ENCODE assay signal across 17 cellular contexts in the genomic region with DNA sequence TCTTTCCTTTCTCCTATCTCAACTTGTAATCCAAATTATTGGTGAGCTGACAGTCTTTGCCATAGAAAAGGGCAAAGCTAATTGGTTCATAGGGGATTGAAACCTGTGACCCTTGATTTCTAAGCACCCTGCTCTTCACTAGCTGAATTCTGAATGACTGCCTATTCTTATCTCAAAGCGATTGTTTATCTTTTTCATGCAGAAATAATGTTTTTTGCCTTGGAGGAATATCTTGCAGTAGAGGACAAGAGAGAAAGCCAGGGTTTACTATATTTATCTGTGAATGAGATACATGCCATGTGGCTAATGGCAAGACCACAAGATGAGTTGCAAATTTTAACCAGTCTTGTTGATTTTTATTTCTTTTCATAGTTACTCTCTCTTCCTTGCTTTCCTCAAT.
"Had no signal": no experiment of that assay in that cellular context is flagged by ENCODE, and none has a peak within 500 bp of the region (broad histone marks: within the 10 kb centered on the region; RNA-seq: fewer than 3 reads in every experiment).

No MANE protein-coding gene starts in this region.

- H3K4me3 ChIP-seq: esophagus squamous epithelium, psoas muscle, sigmoid colon had no signal

- H3K27me3 ChIP-seq: esophagus squamous epithelium, foreskin keratinocyte, neutrophil, sigmoid colon had no signal

- DNase-seq: effector memory CD8-positive, alpha-beta T cell; esophagus squamous epithelium; foreskin keratinocyte; head of caudate nucleus; hippocampal formation; left colon; left ventricle myocardium superior; mesendoderm; naive thymus-derived CD8-positive, alpha-beta T cell; psoas muscle; sigmoid colon; small intestine; stimulated activated CD4-positive, alpha-beta T cell treated with anti-CD3 and anti-CD28 coated beads, Interleukin-12 subunit alpha, Interleukin-12 subunit beta, amount 100 ng/mL, for 4 hours; stimulated activated naive CD4-positive, alpha-beta T cell treated with Interleukin-2 at 50 U/mL for 16 hours; trophoblast cell had no signal

- H3K27ac ChIP-seq: epithelial cell of prostate, esophagus squamous epithelium, foreskin keratinocyte, neutrophil, psoas muscle, sigmoid colon had no signal

- H3K4me1 Mint-ChIP-seq: naive thymus-derived CD8-positive, alpha-beta T cell had no signal

- H3K4me3 Mint-ChIP-seq: effector memory CD8-positive, alpha-beta T cell; naive thymus-derived CD8-positive, alpha-beta T cell had no signal

- H3K27ac Mint-ChIP-seq: effector memory CD8-positive, alpha-beta T cell; naive thymus-derived CD8-positive, alpha-beta T cell had no signal

- H3K4me1 ChIP-seq: esophagus squamous epithelium, foreskin keratinocyte, psoas muscle, sigmoid colon had no signal

- H3K36me3 ChIP-seq: esophagus squamous epithelium, neutrophil, sigmoid colon had no signal

- ATAC-seq: effector memory CD8-positive, alpha-beta T cell; foreskin keratinocyte; left colon; left ventricle myocardium superior; naive thymus-derived CD8-positive, alpha-beta T cell; psoas muscle had no signal

- H3K36me3 Mint-ChIP-seq: naive thymus-derived CD8-positive, alpha-beta T cell had no signal

- H3K27me3 Mint-ChIP-seq: effector memory CD8-positive, alpha-beta T cell; naive thymus-derived CD8-positive, alpha-beta T cell had no signal

- H3K9me3 ChIP-seq: esophagus squamous epithelium, neutrophil, psoas muscle, sigmoid colon had no signal
